In genomic region chr20:20452254-20452676, GRCh38 we compare ENCODE assay signal across 8 cellular contexts.
DNase-seq lines count a peak whose midpoint lies in the region; ATAC-seq and TF ChIP-seq lines count a peak whose summit lies in the region.

No MANE protein-coding gene starts in this region.

- DNase-seq in NCI-H2171 treated with DMSO at 0.1 percent for 48 hours (lab: John Stamatoyannopoulos, UW) (peak; percentile 100), esophagus muscularis mucosa (ENCODE audit: extremely low spot score) (no peak), superior temporal gyrus (ENCODE audit: extremely low spot score) (peak; percentile 97), vagina (ENCODE audit: extremely low spot score in 2 of 2) (no peak)
- peak; percentile 74 for DNase-seq in activated CD8-positive, alpha-beta memory T cell treated with anti-CD3 and anti-CD28 coated beads, Interleukin-2, amount 50 U/mL, for 48 hours

- no peak overlapping the region for H3K27ac ChIP-seq in esophagus muscularis mucosa (replicated peaks in 1 of 4)
- no peak overlapping the region for H3K27ac ChIP-seq in vagina

- TF ChIP-seq EP300 in esophagus muscularis mucosa (IDR thresholded peaks at IDR 0.05): no peak

- TF ChIP-seq CTCF in esophagus muscularis mucosa (IDR thresholded peaks at IDR 0.05) (no peak), nephron (IDR thresholded peaks at IDR 0.05; ENCODE audit: unreplicated experiment in 3 of 3) (no peak), vagina (IDR thresholded peaks at IDR 0.05) (no peak)

- H3K4me3 Mint-ChIP-seq in nephron: peak overlapping the region; percentile 47 to 74 (median 60)

- H3K4me1 ChIP-seq in esophagus muscularis mucosa (peaks cover 22 to 34% (median 29%) of the 10 kb centered on the region in 4 donors), vagina (peaks cover 16% of the 10 kb centered on the region)

- H3K4me3 ChIP-seq in esophagus muscularis mucosa (peak overlapping the region in 3 of 4 donors; percentile 19 to 29 (median 25)), vagina (no peak overlapping the region)

- 24% methylated on average over 9 of the region's 19 CpGs for WGBS in esophagus muscularis mucosa

- H3K9me3 ChIP-seq in esophagus muscularis mucosa (no peaks in the 10 kb centered on the region), vagina (no peaks in the 10 kb centered on the region)

- no peaks in the 10 kb centered on the region for H3K36me3 Mint-ChIP-seq in nephron (ENCODE audit: low read depth)

- H3K27ac Mint-ChIP-seq in nephron: peak overlapping the region in 2 of 3 experiments; percentile 21 to 41

- H3K27me3 ChIP-seq in esophagus muscularis mucosa: no peaks in the 10 kb centered on the region
- no peaks in the 10 kb centered on the region for H3K27me3 ChIP-seq in vagina

- TF ChIP-seq POLR2A in esophagus muscularis mucosa (IDR thresholded peaks at IDR 0.05; ENCODE audit: low read depth) (no peak), vagina (IDR thresholded peaks at IDR 0.05) (no peak)

- H3K4me1 Mint-ChIP-seq in nephron: peaks cover 14% of the 10 kb centered on the region

- H3K36me3 ChIP-seq in esophagus muscularis mucosa (peaks cover 0 to 16% (median 8%) of the 10 kb centered on the region in 4 donors), vagina (no peaks in the 10 kb centered on the region)

- ATAC-seq in GM18502 (IDR thresholded peaks at IDR 0.05; ENCODE audit: poor library complexity, unreplicated experiment): peak; percentile 91
- ATAC-seq in HG02623 (IDR thresholded peaks at IDR 0.05; ENCODE audit: unreplicated experiment): peak; percentile 93

- no peaks in the 10 kb centered on the region for H3K9me3 Mint-ChIP-seq in nephron

- intact Hi-C loops in esophagus muscularis mucosa (cut with DNase I) (no loop called here), vagina (cut with DNase I) (no loop called here)

- H3K27me3 Mint-ChIP-seq in nephron (ENCODE audit: low read depth): peaks cover 5% of the 10 kb centered on the region

Comparison
In these comparisons a context has a peak if more than half of its experiments do, and no peak if none do; other contexts are left out.
1. DNase-seq: peak in NCI-H2171 treated with DMSO at 0.1 percent for 48 hours (single experiment), activated CD8-positive, alpha-beta memory T cell treated with anti-CD3 and anti-CD28 coated beads, Interleukin-2, amount 50 U/mL, for 48 hours (single experiment) and superior temporal gyrus (single experiment); none in esophagus muscularis mucosa (single experiment) and vagina (0 of 2).
2. H3K4me3 ChIP-seq: peak in esophagus muscularis mucosa (3 of 4); none in vagina (0 of 2).